In genomic region chr6:108268845-108269244, GRCh38 we compare ENCODE assay signal across 28 cellular contexts.
"Had no signal": no experiment of that assay in that cellular context is flagged by ENCODE, and none has a peak within 500 bp of the region (broad histone marks: within the 10 kb centered on the region; RNA-seq: fewer than 3 reads in every experiment).

No MANE protein-coding gene starts in this region.

- FAIRE-seq: astrocyte, frontal cortex had no signal

- DNase-seq: activated CD4-positive, alpha-beta T cell treated with anti-CD3 and anti-CD28 coated beads for 4 hours; activated CD4-positive, alpha-beta T cell treated with anti-CD3 and anti-CD28 coated beads, Interleukin-2, amount 50 U/mL, for 48 hours; activated CD8-positive, alpha-beta memory T cell treated with anti-CD3 and anti-CD28 coated beads, Interleukin-2, amount 50 U/mL, for 48 hours; activated gamma-delta T cell; activated naive CD4-positive, alpha-beta T cell treated with anti-CD3 and anti-CD28 coated beads, Interleukin-2, amount 10 ng/mL, durations not matched to agents 7 days and 5 days; activated naive CD8-positive, alpha-beta T cell treated with anti-CD3 and anti-CD28 coated beads, Interleukin-2, amount 10 ng/mL, durations not matched to agents 7 days and 5 days; activated T-cell treated with anti-CD3 and anti-CD28 coated beads, Interleukin-2, amount 50 U/mL, for 24 hours; amniotic stem cell; central memory CD4-positive, alpha-beta T cell; esophagus squamous epithelium; islet precursor cell; left ventricle myocardium inferior; mesendoderm; natural killer cell; posterior cingulate gyrus; right cardiac atrium; stimulated activated CD4-positive, alpha-beta T cell treated with anti-CD3 and anti-CD28 coated beads, Interleukin-15, amount 100 ng/mL, for 24 hours; stimulated activated CD4-positive, alpha-beta T cell treated with anti-CD3 and anti-CD28 coated beads, Interleukin-2, amount 100 ng/mL, for 24 hours; stimulated activated naive B cell treated with anti-CD40 and anti-IgM and Interleukin-4, amounts not matched to agents 10 μg/mL and 1 μg/mL and 100 μg/mL, for 72 hours; transverse colon had no signal

- H3K4me1 Mint-ChIP-seq: activated naive CD4-positive, alpha-beta T cell treated with anti-CD3 and anti-CD28 coated beads, Interleukin-2, amount 10 ng/mL, durations not matched to agents 7 days and 5 days; natural killer cell; stimulated activated naive B cell treated with anti-CD40 and anti-IgM and Interleukin-4, amounts not matched to agents 10 μg/mL and 1 μg/mL and 100 μg/mL, for 72 hours had no signal

- H3K27ac Mint-ChIP-seq: activated naive CD4-positive, alpha-beta T cell treated with anti-CD3 and anti-CD28 coated beads, Interleukin-2, amount 10 ng/mL, durations not matched to agents 7 days and 5 days; activated naive CD8-positive, alpha-beta T cell treated with anti-CD3 and anti-CD28 coated beads, Interleukin-2, amount 10 ng/mL, durations not matched to agents 7 days and 5 days; activated T-cell treated with anti-CD3 and anti-CD28 coated beads, Interleukin-2, amount 50 U/mL, for 24 hours; dendritic cell treated with granulocyte-macrophage colony-stimulating factor and Interleukin-4, amounts not matched to agents 40 ng/mL and 50 ng/mL, for 4 days; natural killer cell; stimulated activated naive B cell treated with anti-CD40 and anti-IgM and Interleukin-4, amounts not matched to agents 10 μg/mL and 1 μg/mL and 100 μg/mL, for 72 hours; T-helper 2 cell treated with Interferon-gamma antibody and Interleukin-4, amounts not matched to agents 5 μg/mL and 100 μg/mL, for 36 hours had no signal

- H3K9me3 ChIP-seq: breast epithelium, esophagus squamous epithelium, left ventricle myocardium inferior, transverse colon had no signal

- H3K4me3 Mint-ChIP-seq: activated naive CD4-positive, alpha-beta T cell treated with anti-CD3 and anti-CD28 coated beads, Interleukin-2, amount 10 ng/mL, durations not matched to agents 7 days and 5 days; activated naive CD8-positive, alpha-beta T cell treated with anti-CD3 and anti-CD28 coated beads, Interleukin-2, amount 10 ng/mL, durations not matched to agents 7 days and 5 days; activated T-cell treated with anti-CD3 and anti-CD28 coated beads, Interleukin-2, amount 50 U/mL, for 24 hours; dendritic cell treated with granulocyte-macrophage colony-stimulating factor and Interleukin-4, amounts not matched to agents 40 ng/mL and 50 ng/mL, for 4 days; natural killer cell; stimulated activated naive B cell treated with anti-CD40 and anti-IgM and Interleukin-4, amounts not matched to agents 10 μg/mL and 1 μg/mL and 100 μg/mL, for 72 hours; T-helper 2 cell treated with Interferon-gamma antibody and Interleukin-4, amounts not matched to agents 5 μg/mL and 100 μg/mL, for 36 hours had no signal

- H3K27me3 Mint-ChIP-seq: activated T-cell treated with anti-CD3 and anti-CD28 coated beads, Interleukin-2, amount 50 U/mL, for 24 hours; dendritic cell treated with granulocyte-macrophage colony-stimulating factor and Interleukin-4, amounts not matched to agents 40 ng/mL and 50 ng/mL, for 4 days; stimulated activated naive B cell treated with anti-CD40 and anti-IgM and Interleukin-4, amounts not matched to agents 10 μg/mL and 1 μg/mL and 100 μg/mL, for 72 hours had no signal

- ATAC-seq: natural killer cell, right cardiac atrium had no signal

- H3K9me3 Mint-ChIP-seq: activated naive CD4-positive, alpha-beta T cell treated with anti-CD3 and anti-CD28 coated beads, Interleukin-2, amount 10 ng/mL, durations not matched to agents 7 days and 5 days; activated naive CD8-positive, alpha-beta T cell treated with anti-CD3 and anti-CD28 coated beads, Interleukin-2, amount 10 ng/mL, durations not matched to agents 7 days and 5 days; activated T-cell treated with anti-CD3 and anti-CD28 coated beads, Interleukin-2, amount 50 U/mL, for 24 hours; dendritic cell treated with granulocyte-macrophage colony-stimulating factor and Interleukin-4, amounts not matched to agents 40 ng/mL and 50 ng/mL, for 4 days; natural killer cell; stimulated activated naive B cell treated with anti-CD40 and anti-IgM and Interleukin-4, amounts not matched to agents 10 μg/mL and 1 μg/mL and 100 μg/mL, for 72 hours; T-helper 2 cell treated with Interferon-gamma antibody and Interleukin-4, amounts not matched to agents 5 μg/mL and 100 μg/mL, for 36 hours had no signal

- H3K4me2 ChIP-seq: hepatocyte had no signal

- H3K4me3 ChIP-seq: breast epithelium, esophagus squamous epithelium, hepatocyte, left ventricle myocardium inferior, lung, transverse colon had no signal

- H2AFZ ChIP-seq: hepatocyte had no signal

- H3K27me3 ChIP-seq: breast epithelium, esophagus squamous epithelium, hepatocyte, transverse colon had no signal

- H3K36me3 ChIP-seq: breast epithelium, esophagus squamous epithelium, left ventricle myocardium inferior, transverse colon had no signal

- H3K4me1 ChIP-seq: breast epithelium, esophagus squamous epithelium, left ventricle myocardium inferior, transverse colon had no signal

- H3K27ac ChIP-seq: breast epithelium, esophagus squamous epithelium, hepatocyte, left ventricle myocardium inferior, transverse colon, VCaP had no signal

- H3K79me2 ChIP-seq: hepatocyte had no signal
